ENCODE assay signal across 1 cellular context in genomic region chr12:49843411-49843810, GRCh38.
TF ChIP-seq lines count a peak whose summit lies in the region.

No MANE protein-coding gene starts in this region.

TF ChIP-seq in GM23338, 12 proteins besides CTCF, POLR2A, EP300 and RAD21 (continued from another document):
- TF ChIP-seq ZNF462 (CRISPR knock-in tag; IDR thresholded peaks at IDR 0.05), result no peak
